In genomic region chr1:204091787-204092312, GRCh38 we compare ENCODE assay signal across 8 cellular contexts.
"Had no signal": no experiment of that assay in that cellular context is flagged by ENCODE, and none has a peak within 500 bp of the region (broad histone marks: within the 10 kb centered on the region; RNA-seq: fewer than 3 reads in every experiment).

No MANE protein-coding gene starts in this region.

- H3K36me3 Mint-ChIP-seq: natural killer cell treated with Interleukin-12 subunit alpha and Interleukin-12 subunit beta and Interleukin-15 and Interleukin-18, amount 100 ng/mL, for 72 hours had no signal

- DNase-seq: activated naive CD4-positive, alpha-beta T cell treated with Interleukin-2 at 50 U/mL for 16 hours; dorsolateral prefrontal cortex; esophagus squamous epithelium; hypothalamus; stimulated activated CD4-positive, alpha-beta T cell treated with anti-CD3 and anti-CD28 coated beads, Interleukin-1b, Interleukin-23, amount 100 ng/mL, for 48 hours had no signal

- H3K27ac ChIP-seq: ascending aorta had no signal

- H3K4me3 Mint-ChIP-seq: natural killer cell treated with Interleukin-12 subunit alpha and Interleukin-12 subunit beta and Interleukin-15 and Interleukin-18, amount 100 ng/mL, for 72 hours had no signal

- H3K9me3 Mint-ChIP-seq: natural killer cell treated with Interleukin-12 subunit alpha and Interleukin-12 subunit beta and Interleukin-15 and Interleukin-18, amount 100 ng/mL, for 72 hours had no signal

- H3K9me3 ChIP-seq: ascending aorta, esophagus squamous epithelium had no signal

- H3K36me3 ChIP-seq: ascending aorta, esophagus squamous epithelium had no signal

- H3K4me3 ChIP-seq: ascending aorta, dorsolateral prefrontal cortex, esophagus squamous epithelium had no signal

- H3K27me3 Mint-ChIP-seq: natural killer cell treated with Interleukin-12 subunit alpha and Interleukin-12 subunit beta and Interleukin-15 and Interleukin-18, amount 100 ng/mL, for 72 hours had no signal

- ATAC-seq: activated CD4-positive, CD25-positive, alpha-beta regulatory T cell treated with anti-CD3 and anti-CD28 coated beads, Interleukin-2, amount 50 U/mL, for 24 hours; natural killer cell treated with Interleukin-12 subunit alpha and Interleukin-12 subunit beta and Interleukin-15 and Interleukin-18, amount 100 ng/mL, for 72 hours had no signal

- H3K27me3 ChIP-seq: ascending aorta, dorsolateral prefrontal cortex, esophagus squamous epithelium had no signal
